In the genomic region with DNA sequence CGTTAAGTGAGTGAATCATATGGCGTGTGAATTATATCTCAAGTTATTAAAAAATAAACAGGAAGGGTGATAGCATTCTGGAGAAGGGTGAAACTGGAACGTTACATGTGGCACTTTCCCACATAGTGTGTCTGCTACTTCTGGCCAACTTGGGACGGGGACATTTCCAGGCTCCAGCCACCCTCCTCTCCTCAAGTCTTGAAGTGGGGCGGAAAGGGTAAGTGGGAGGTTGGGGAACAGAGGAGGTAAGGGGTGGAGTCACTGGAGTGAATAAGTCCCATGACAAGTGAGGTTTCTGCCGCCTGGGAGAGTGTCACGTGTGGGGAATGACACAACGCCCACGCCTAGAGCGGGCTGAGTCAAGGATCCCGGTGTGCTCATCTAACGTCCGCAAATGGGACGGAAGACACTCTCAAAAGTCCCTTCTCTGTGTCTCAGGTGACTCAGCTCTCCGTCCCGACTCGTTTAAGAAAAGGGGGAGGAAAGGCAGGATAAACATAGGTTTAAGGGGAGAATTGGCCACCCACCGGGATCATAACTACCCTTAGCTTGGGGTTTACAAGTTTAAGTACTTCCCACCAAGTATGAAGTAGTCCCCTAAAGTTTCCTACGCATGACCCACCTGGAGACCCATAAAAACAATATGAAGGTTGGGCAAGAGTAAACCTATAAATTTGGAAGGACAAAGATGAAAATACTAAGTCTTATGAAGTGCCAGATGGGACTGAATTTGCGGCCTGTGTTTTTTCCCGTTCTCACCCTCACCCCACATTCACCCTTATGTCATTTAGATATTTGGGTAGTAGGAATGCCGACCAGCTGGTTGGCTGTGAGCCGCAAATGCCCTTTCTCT, we compare ENCODE assay signal across 8 cellular contexts. TPM values are rescaled to one million over a fixed set of nuclear protein-coding genes. Genes with fewer than 3 reads are reported as not detected.
DNase-seq lines count a peak whose midpoint lies in the region; ATAC-seq, FAIRE-seq and TF ChIP-seq lines count a peak whose summit lies in the region.

No MANE protein-coding gene starts in this region.

- DNase-seq in A549 (ENCODE audit: low read depth in 1 of 2, low spot score in 1 of 2), result peak; percentile 99
- DNase-seq in activated naive CD4-positive, alpha-beta T cell treated with anti-CD3 and anti-CD28 coated beads, Interleukin-2, amount 50 U/mL, for 72 hours (ENCODE audit: low spot score in 2 of 2), result peak; percentile 75 to 94
- DNase-seq in glomerular visceral epithelial cell (ENCODE audit: extremely low spot score), result peak; percentile 96
- peak; percentile 73 for DNase-seq in occipital lobe (lab: John Stamatoyannopoulos, UW)
- peak; percentile 66 for DNase-seq in superior temporal gyrus (ENCODE audit: extremely low spot score)

- H3K4me3 ChIP-seq in A549, result peak overlapping the region; percentile 77
- H3K4me3 ChIP-seq in HUES48 (ENCODE audit: low read depth, low read length), result peak overlapping the region; percentile 92

- CTCF ChIA-PET in A549 (lab: Yijun Ruan, JAX), result interaction anchor here (0.8 to 12.1 kb wide), 8 partner anchors 9 to 279 kb away, joined by 3 to 119 read pairs (median 4); partner anchors contain the start of gene NME1

- H3K4me1 ChIP-seq in A549, result peaks cover 51% of the 10 kb centered on the region
- peaks cover 13% of the 10 kb centered on the region for H3K4me1 ChIP-seq in HUES48 (ENCODE audit: control insufficient read depth, insufficient read depth, low read length)

- WGBS in A549 (ENCODE audit: missing lambda C conversion rate), result 2% methylated on average over 23 of the region's 23 CpGs

- H3K27ac Mint-ChIP-seq in activated naive CD4-positive, alpha-beta T cell treated with anti-CD3 and anti-CD28 coated beads, Interleukin-2, amount 50 U/mL, for 72 hours, result peak overlapping the region; percentile 99

- no peak for TF ChIP-seq CTCF in A549 (IDR thresholded peaks at IDR 0.05)

- peak; percentile 64; the same call in 1 of the 2 replicates for TF ChIP-seq POLR2A in A549 (IDR thresholded peaks at IDR 0.05; ENCODE audit: low read length)

- H3K4me2 ChIP-seq in A549, result peak overlapping the region; percentile 92

- no peak for FAIRE-seq in A549 (lab: Jason Lieb, UNC)

- H3K36me3 ChIP-seq in HUES48 (ENCODE audit: control insufficient read depth, insufficient read depth, low read length), result no peaks in the 10 kb centered on the region

- peaks cover 0 to 10% of the 10 kb centered on the region in 2 donors for H3K36me3 Mint-ChIP-seq in activated naive CD4-positive, alpha-beta T cell treated with anti-CD3 and anti-CD28 coated beads, Interleukin-2, amount 50 U/mL, for 72 hours

- H3K9me3 ChIP-seq in A549 (no peaks in the 10 kb centered on the region), HUES48 (ENCODE audit: control insufficient read depth, insufficient read depth, low read length) (no peaks in the 10 kb centered on the region)

- H3K9me3 Mint-ChIP-seq in activated naive CD4-positive, alpha-beta T cell treated with anti-CD3 and anti-CD28 coated beads, Interleukin-2, amount 50 U/mL, for 72 hours, result no peaks in the 10 kb centered on the region

- H3K27me3 ChIP-seq in HUES48 (ENCODE audit: control insufficient read depth, insufficient read depth, low read length), result no peaks in the 10 kb centered on the region

- ATAC-seq in A549 (peak; percentile 76 to 88), GM18517 (IDR thresholded peaks at IDR 0.05; ENCODE audit: unreplicated experiment) (peak; percentile 51), SK-N-SH treated with all-trans-retinoic acid at 6 μM for 48 hours (peak; percentile 50)
- ATAC-seq in activated naive CD4-positive, alpha-beta T cell treated with anti-CD3 and anti-CD28 coated beads, Interleukin-2, amount 50 U/mL, for 72 hours, result peak; percentile 60 to 76

- peak overlapping the region; percentile 89 to 92 for H3K27ac ChIP-seq in A549
- peak overlapping the region; percentile 99 for H3K27ac ChIP-seq in HUES48 (ENCODE audit: low read depth, low read length)

- peak; percentile 32 to 71; a peak in 2 of 5 replicates for TF ChIP-seq EP300 in A549 (IDR thresholded peaks at IDR 0.05)

- no peak for TF ChIP-seq RAD21 in A549 (conservative IDR thresholded peaks at IDR 0.05 in 1 of 2, IDR thresholded peaks at IDR 0.05 in 1 of 2)

- POLR2A ChIA-PET in A549 (lab: Yijun Ruan, JAX), result interaction anchor here (0.6 to 4.2 kb wide), 13 partner anchors 9 to 256 kb away, joined by 3 to 41 read pairs (median 6); partner anchors contain the start of genes MBTD1, NME1, NME2 and TOB1

- peak overlapping the region; percentile 86 for H3K9ac ChIP-seq in HUES48 (ENCODE audit: low read depth, low read length)

TF ChIP-seq in A549, 52 proteins besides CTCF, POLR2A, EP300 and RAD21 (continues in another document):
- TF ChIP-seq FOSB (CRISPR knock-in tag; IDR thresholded peaks at IDR 0.05), result peak; percentile 59; the same call in 1 of the 2 replicates
- peak; percentile 61 for TF ChIP-seq FOSL2 (IDR thresholded peaks at IDR 0.05)
- TF ChIP-seq FOSL2 (CRISPR knock-in tag; IDR thresholded peaks at IDR 0.05), result peak; percentile 97
- peak; percentile 54 for TF ChIP-seq RARB (CRISPR knock-in tag; IDR thresholded peaks at IDR 0.05)
- peak; percentile 58 for TF ChIP-seq PBX3 (IDR thresholded peaks at IDR 0.05)
- peak; percentile 99 for TF ChIP-seq USF2 (IDR thresholded peaks at IDR 0.05)
- TF ChIP-seq CBX8 (IDR thresholded peaks at IDR 0.05), result no peak

TF ChIP-seq in SK-N-SH treated with all-trans-retinoic acid at 6 μM for 48 hours, 23 proteins besides CTCF, POLR2A, EP300 and RAD21:
- no peak for TF ChIP-seq ESRRG (CRISPR knock-in tag; IDR thresholded peaks at IDR 0.05)
- no peak for TF ChIP-seq ZFP30 (CRISPR knock-in tag; IDR thresholded peaks at IDR 0.05)
- TF ChIP-seq GLIS3 (CRISPR knock-in tag; IDR thresholded peaks at IDR 0.05), result no peak
- TF ChIP-seq ZNF565 (CRISPR knock-in tag; conservative IDR thresholded peaks at IDR 0.05; ENCODE audit: low read depth), result no peak
- no peak for TF ChIP-seq TSHZ2 (CRISPR knock-in tag; IDR thresholded peaks at IDR 0.05)
- no peak for TF ChIP-seq ZFP3 (CRISPR knock-in tag; IDR thresholded peaks at IDR 0.05)
- TF ChIP-seq ZNF70 (CRISPR knock-in tag; IDR thresholded peaks at IDR 0.05), result no peak
- TF ChIP-seq RARB (CRISPR knock-in tag; IDR thresholded peaks at IDR 0.05), result no peak
- no peak for TF ChIP-seq ISL1 (CRISPR knock-in tag; IDR thresholded peaks at IDR 0.05)

RNA-seq across cellular contexts. Expression of gene SPAG9, which starts 1.2 kb away (rescaled TPM):
- polyA plus RNA-seq in A549 (2011; rRNA removed) (69.6 and 71.1 TPM in 2 replicates), A549 (2017; fragmentation: RNase III; extraction: RNeasy Plus Mini Kit Qiagen cat#74134 plus additional on column Dnase treatment) (60.5 to 72.2 TPM (median 69.0 TPM) in 3 replicates)
- 18.5 and 19.6 TPM in 2 replicates for polyA plus RNA-seq in A549 (2012; cell fraction: cytosol; rRNA removed)
- 24.3 and 37.8 TPM in 2 replicates for polyA plus RNA-seq in A549 (2012; cell fraction: nucleus; rRNA removed)
- 90.7 and 94.9 TPM in 2 replicates for polyA minus RNA-seq in A549 (2011; rRNA and poly(A)+ RNA removed)
- total RNA-seq in activated naive CD4-positive, alpha-beta T cell treated with anti-CD3 and anti-CD28 coated beads, Interleukin-2, amount 50 U/mL, for 72 hours, result 100 to 1,000 TPM in 1 of 2 donors, 10 to 100 TPM in 1; 54.7 to 115 TPM
- total RNA-seq in occipital lobe, result 307 TPM

RNA-seq across cellular contexts. Expression of gene NME1, which starts 31.5 kb away (rescaled TPM):
- polyA plus RNA-seq in A549 (2011; rRNA removed) (639 and 782 TPM in 2 replicates), A549 (2017; fragmentation: RNase III; extraction: RNeasy Plus Mini Kit Qiagen cat#74134 plus additional on column Dnase treatment) (527 to 621 TPM (median 542 TPM) in 3 replicates)
- 863 and 1,135 TPM in 2 replicates for polyA plus RNA-seq in A549 (2012; cell fraction: cytosol; rRNA removed)
- 426 and 549 TPM in 2 replicates for polyA plus RNA-seq in A549 (2012; cell fraction: nucleus; rRNA removed)
- polyA minus RNA-seq in A549 (2011; rRNA and poly(A)+ RNA removed), result 127 and 140 TPM in 2 replicates
- 100 to 1,000 TPM; 100 to 282 TPM for total RNA-seq in activated naive CD4-positive, alpha-beta T cell treated with anti-CD3 and anti-CD28 coated beads, Interleukin-2, amount 50 U/mL, for 72 hours
- 62.2 TPM for total RNA-seq in occipital lobe

RNA-seq across cellular contexts. Expression of gene NME2, which starts 44.4 kb away (rescaled TPM):
- 1,425 and 1,432 TPM in 2 replicates for polyA plus RNA-seq in A549 (2011; rRNA removed)
- polyA plus RNA-seq in A549 (2012; cell fraction: cytosol; rRNA removed), result 2,246 and 2,361 TPM in 2 replicates
- polyA plus RNA-seq in A549 (2012; cell fraction: nucleus; rRNA removed), result 927 and 1,022 TPM in 2 replicates
- polyA plus RNA-seq in A549 (2017; fragmentation: RNase III; extraction: RNeasy Plus Mini Kit Qiagen cat#74134 plus additional on column Dnase treatment), result 1,828 to 1,901 TPM (median 1,862 TPM) in 3 replicates
- 213 and 275 TPM in 2 replicates for polyA minus RNA-seq in A549 (2011; rRNA and poly(A)+ RNA removed)
- total RNA-seq in activated naive CD4-positive, alpha-beta T cell treated with anti-CD3 and anti-CD28 coated beads, Interleukin-2, amount 50 U/mL, for 72 hours, result 100 to 1,000 TPM; 711 to 815 TPM
- 160 TPM for total RNA-seq in occipital lobe

Comparison
In these comparisons a context has a peak if more than half of its experiments do, and no peak if none do; other contexts are left out.
1. Peak in every context shown above with its lines: DNase-seq, ATAC-seq, H3K4me3 ChIP-seq and H3K27ac ChIP-seq.